Comparison of ENCODE assay signal across 20 cellular contexts in genomic region chr17:81479175-81479574, GRCh38. TPM values are rescaled to one million over a fixed set of nuclear protein-coding genes. Genes with fewer than 3 reads are reported as not detected.
DNase-seq lines count a peak whose midpoint lies in the region; ATAC-seq, FAIRE-seq and TF ChIP-seq lines count a peak whose summit lies in the region.
"Had no signal": no experiment of that assay in that cellular context is flagged by ENCODE, and none has a peak within 500 bp of the region (broad histone marks: within the 10 kb centered on the region; RNA-seq: fewer than 3 reads in every experiment).

No MANE protein-coding gene starts in this region.

- no peak overlapping the region for H3K27ac Mint-ChIP-seq in neural progenitor cell
- H3K27ac Mint-ChIP-seq: CD14-positive monocyte had no signal

- H3K27me3 ChIP-seq in BLaER1 (no peaks in the 10 kb centered on the region), K562 (ENCODE audit: control insufficient read depth in 2 of 2, insufficient read depth in 2 of 2, low read length in 2 of 2) (no peaks in the 10 kb centered on the region), neural progenitor cell (peaks cover 50% of the 10 kb centered on the region), brain microvascular endothelial cell (replicated peaks) (no peaks in the 10 kb centered on the region)

- H4K20me1 ChIP-seq in BLaER1 (no peaks in the 10 kb centered on the region), K562 (replicated peaks; ENCODE audit: control insufficient read depth, insufficient read depth, low read length) (no peaks in the 10 kb centered on the region), neural progenitor cell (ENCODE audit: low read depth) (no peaks in the 10 kb centered on the region)

- peak overlapping the region; percentile 30 for H3K4me3 Mint-ChIP-seq in neural progenitor cell
- H3K4me3 Mint-ChIP-seq: CD14-positive monocyte had no signal

- CTCF ChIA-PET in K562 (lab: Yijun Ruan, JAX; ENCODE audit: low intra/inter-chr PET ratio), result no interaction called here

- TF ChIP-seq CTCF in K562 (IDR thresholded peaks at IDR 0.05 in 2 of 3, conservative IDR thresholded peaks at IDR 0.05 in 1 of 3; ENCODE audit: insufficient read depth in 2 of 3, low read depth in 1 of 3, low read length in 3 of 3) (no peak), neural progenitor cell (IDR thresholded peaks at IDR 0.05) (no peak), brain microvascular endothelial cell (IDR thresholded peaks at IDR 0.05; ENCODE audit: low read depth, low read length, missing control alignments) (no peak)

- POLR2A ChIA-PET in K562 (lab: Yijun Ruan, JAX), result interaction anchor here (0.8 to 1.2 kb wide), 3 partner anchors 23 to 75 kb away, joined by 3 to 4 read pairs (median 4); partner anchors contain the start of gene ACTG1

- H3K4me2 ChIP-seq in BLaER1 (peak overlapping the region; percentile 96), K562 (ENCODE audit: insufficient read depth, low read length) (0 out of 2 replicates have a peak overlapping the region, but pooled peaks have one; percentile 68), neural progenitor cell (no peak overlapping the region)

- BruUV-seq in K562 (replicated peaks; lab: Mats Ljungman, UMichigan), result no TSS peak

- H3K4me1 Mint-ChIP-seq in neural progenitor cell, result peaks cover 58% of the 10 kb centered on the region

- no peaks in the 10 kb centered on the region for H3K9me1 ChIP-seq in K562 (ENCODE audit: control insufficient read depth, insufficient read depth, low read length)

- no peaks in the 10 kb centered on the region; the same call in 2 of the 3 replicates for H3K79me2 ChIP-seq in K562 (ENCODE audit: control insufficient read depth, insufficient read depth, low read length)
- no peaks in the 10 kb centered on the region for H3K79me2 ChIP-seq in neural progenitor cell (ENCODE audit: low read depth)

- no peak for TF ChIP-seq EP300 in K562 (IDR thresholded peaks at IDR 0.05; ENCODE audit: low read length)

- WGBS in K562 (ENCODE audit: insufficient coverage, low coverage, missing lambda C conversion rate), result 67% methylated on average over 9 of the region's 11 CpGs

- H3K27me3 Mint-ChIP-seq in neural progenitor cell (ENCODE audit: insufficient read depth, low read depth), result peaks cover 19% of the 10 kb centered on the region

- FAIRE-seq in K562 (lab: Jason Lieb, UNC), result no peak
- FAIRE-seq: G401.6, GM12892, RCC 7860 had no signal

- in situ Hi-C loops in K562 (cut with MboI) (no loop called here), brain microvascular endothelial cell (cut with HindIII; ENCODE audit: low pct_ligation_motif_present, low sequenced_read_pairs) (no loop called here), ACHN (cut with HindIII; ENCODE audit: low pct_ligation_motif_present, low pct_unique_long_range_greater_than_20kb, low sequenced_read_pairs) (no loop called here)

- no peak for ATAC-seq in K562
- no peak for ATAC-seq in GM18870 (IDR thresholded peaks at IDR 0.05; ENCODE audit: unreplicated experiment)

- TF ChIP-seq POLR2A in K562 (conservative IDR thresholded peaks at IDR 0.05), result no peak

- peak; percentile 84 to 91 for DNase-seq in NCI-H524 (lab: John Stamatoyannopoulos, UW)
- no peak for DNase-seq in K562 (ENCODE audit: extremely low read depth in 1 of 4, low spot score in 3 of 4)
- no peak for DNase-seq in neural progenitor cell (ENCODE audit: low spot score)
- no peak for DNase-seq in DMS79 (lab: John Stamatoyannopoulos, UW)
- no peak for DNase-seq in brain microvascular endothelial cell
- no peak for DNase-seq in ACHN
- DNase-seq: Caco-2, DMS79 treated with DMSO at 0.1 percent for 48 hours, NCI-H1436, NCI-H2081, NCI-H345, NCI-H774, SHP77 had no signal

- H3F3A ChIP-seq in neural progenitor cell (ENCODE audit: low read depth), result peaks cover 12% of the 10 kb centered on the region

- H3K4me1 ChIP-seq in BLaER1 (peaks cover 82% of the 10 kb centered on the region), K562 (replicated peaks in 1 of 2; ENCODE audit: control insufficient read depth in 2 of 2, insufficient read depth in 2 of 2, low read length in 2 of 2) (peaks cover 22 to 69% of the 10 kb centered on the region in 2 experiments), neural progenitor cell (peaks cover 10% of the 10 kb centered on the region)

- intact Hi-C loops in K562 (cut with micrococcal nuclease), result no loop called here

- no peak overlapping the region for H3K4me3 ChIP-seq in BLaER1
- H3K4me3 ChIP-seq in K562, result no peak overlapping the region
- H3K4me3 ChIP-seq in neural progenitor cell, result no peak overlapping the region
- no peak overlapping the region for H3K4me3 ChIP-seq in brain microvascular endothelial cell (ENCODE audit: low read depth, low read length)
- H3K4me3 ChIP-seq: HAP-1 had no signal

- H3K36me3 ChIP-seq in BLaER1 (no peaks in the 10 kb centered on the region), K562 (ENCODE audit: control insufficient read depth, insufficient read depth, low read length) (no peaks in the 10 kb centered on the region), neural progenitor cell (no peaks in the 10 kb centered on the region), brain microvascular endothelial cell (replicated peaks) (no peaks in the 10 kb centered on the region)
- H3K36me3 ChIP-seq: HAP-1 had no signal

- peaks cover 3% of the 10 kb centered on the region for H3K9me3 Mint-ChIP-seq in neural progenitor cell

- no peaks in the 10 kb centered on the region for H3K9me3 ChIP-seq in BLaER1
- H3K9me3 ChIP-seq in K562 (replicated peaks; ENCODE audit: control insufficient read depth, insufficient read depth, low read depth, low read length), result no peaks in the 10 kb centered on the region
- H3K9me3 ChIP-seq in neural progenitor cell (ENCODE audit: low read depth), result no peaks in the 10 kb centered on the region
- H3K9me3 ChIP-seq: Caco-2, HAP-1 had no signal

- H2AFZ ChIP-seq in K562 (ENCODE audit: low read depth, low read length), result 0 out of 2 replicates have a peak overlapping the region, but pooled peaks have one; percentile 72
- H2AFZ ChIP-seq in neural progenitor cell (replicated peaks), result no peak overlapping the region

- H3K36me3 Mint-ChIP-seq in neural progenitor cell, result no peaks in the 10 kb centered on the region
- H3K36me3 Mint-ChIP-seq: CD14-positive monocyte had no signal

- TF ChIP-seq RAD21 in K562 (CRISPR knock-in tag; conservative IDR thresholded peaks at IDR 0.05 in 1 of 2, IDR thresholded peaks at IDR 0.05 in 1 of 2), result no peak

- H3K27ac ChIP-seq in BLaER1 (no peak overlapping the region), K562 (ENCODE audit: extremely low read depth, low read depth, low read length) (no peak overlapping the region), neural progenitor cell (no peak overlapping the region), brain microvascular endothelial cell (no peak overlapping the region)

- H3K9ac ChIP-seq in BLaER1 (no peak overlapping the region), K562 (ENCODE audit: insufficient read depth in 1 of 2, low read depth in 2 of 2, low read length in 2 of 2) (no peak overlapping the region), neural progenitor cell (no peak overlapping the region)

TF ChIP-seq in K562, 482 proteins besides CTCF, POLR2A, EP300 and RAD21 (continues in another document):
- TF ChIP-seq ZNF121 (CRISPR knock-in tag; conservative IDR thresholded peaks at IDR 0.05), result no peak

RNA-seq across cellular contexts. Expression of gene ACTG1, which starts 33.4 kb away (rescaled TPM):
- total RNA-seq in K562 (2011; cell fraction: chromatin; rRNA removed; ENCODE audit: low replicate concordance), result 264 and 482 TPM in 2 replicates
- total RNA-seq in K562 (2011; cell fraction: nucleolus; rRNA removed), result 393 and 500 TPM in 2 replicates
- total RNA-seq in K562 (2011; cell fraction: nucleoplasm; rRNA removed), result 388 and 427 TPM in 2 replicates
- 1,572 and 2,328 TPM in 2 replicates for total RNA-seq in K562 (2014; rRNA removed)
- total RNA-seq in K562 (2014; rRNA removed; fragmentation: Illumina TruSeq; extraction: Trizol), result 512 and 566 TPM in 2 replicates
- total RNA-seq in K562 (2015; rRNA removed; fragmentation: Illumina TruSeq; extraction: Trizol), result 568 and 574 TPM in 2 replicates
- 1,775 and 1,801 TPM in 2 replicates for total RNA-seq in K562 (2021)
- polyA plus RNA-seq in K562 (2011; rRNA removed), result 224 and 602 TPM in 2 replicates
- 901 and 1,415 TPM in 2 replicates for polyA plus RNA-seq in K562 (2011; cell fraction: cytosol; rRNA removed)
- 1,206 and 1,333 TPM in 2 replicates for polyA plus RNA-seq in K562 (2011; cell fraction: nucleus; rRNA removed)
- polyA plus RNA-seq in K562 (2012), result 1,311 and 3,206 TPM in 2 replicates
- 990 and 2,987 TPM in 2 replicates for polyA plus RNA-seq in K562 (2014; fragmentation: Illumina TruSeq; extraction: Trizol)
- 100 to 1,000 TPM; 259 to 386 TPM for polyA plus RNA-seq in K562 (2014; fragmentation: Nextera tagmentation; extraction: Ambion mirVana)
- 831 and 1,109 TPM in 2 replicates for polyA plus RNA-seq in K562 (2014; rRNA removed)
- 205 and 410 TPM in 2 replicates for polyA minus RNA-seq in K562 (2011; rRNA and poly(A)+ RNA removed)
- 580 and 1,178 TPM in 2 replicates for polyA minus RNA-seq in K562 (2011; cell fraction: cytosol; rRNA and poly(A)+ RNA removed)
- 230 and 388 TPM in 2 replicates for polyA minus RNA-seq in K562 (2011; cell fraction: nucleus; rRNA and poly(A)+ RNA removed)
- 1,228 and 2,405 TPM in 2 replicates for total RNA-seq in neural progenitor cell (ENCODE audit: low replicate concordance)

RNA-seq across cellular contexts. Expression of gene FSCN2, which starts 49.0 kb away (rescaled TPM):
- 0.23 TPM in 1 of 2 replicates, not detected in the other for total RNA-seq in K562 (2011; cell fraction: chromatin; rRNA removed; ENCODE audit: low replicate concordance)
- 0.26 and 0.33 TPM in 2 replicates for total RNA-seq in K562 (2011; cell fraction: nucleolus; rRNA removed)
- total RNA-seq in K562 (2011; cell fraction: nucleoplasm; rRNA removed), result 0.37 TPM in 1 of 2 replicates, not detected in the other
- total RNA-seq in K562 (2014; rRNA removed) (not detected in 2 replicates), K562 (2014; rRNA removed; fragmentation: Illumina TruSeq; extraction: Trizol) (not detected in 2 replicates), K562 (2015; rRNA removed; fragmentation: Illumina TruSeq; extraction: Trizol) (not detected in 2 replicates), K562 (2021) (not detected in 2 replicates), neural progenitor cell (ENCODE audit: low replicate concordance) (0.28 TPM in 1 of 2 replicates, not detected in the other)
- polyA plus RNA-seq in K562 (2011; rRNA removed) (not detected in 2 replicates), K562 (2014; fragmentation: Illumina TruSeq; extraction: Trizol) (not detected in 2 replicates), K562 (2014; fragmentation: Nextera tagmentation; extraction: Ambion mirVana) (not detected), K562 (2014; rRNA removed) (0.08 TPM in 1 of 2 replicates, not detected in the other)
- polyA plus RNA-seq in K562 (2011; cell fraction: cytosol; rRNA removed), result not detected in 2 replicates
- 0.14 TPM in 1 of 2 replicates, not detected in the other for polyA plus RNA-seq in K562 (2011; cell fraction: nucleus; rRNA removed)
- 0.25 and 0.30 TPM in 2 replicates for polyA plus RNA-seq in K562 (2012)
- polyA minus RNA-seq in K562 (2011; rRNA and poly(A)+ RNA removed), result not detected in 2 replicates
- polyA minus RNA-seq in K562 (2011; cell fraction: cytosol; rRNA and poly(A)+ RNA removed), result not detected in 2 replicates
- 0.13 TPM in 1 of 2 replicates, not detected in the other for polyA minus RNA-seq in K562 (2011; cell fraction: nucleus; rRNA and poly(A)+ RNA removed)
- polyA plus RNA-seq: CD14-positive monocyte had no signal

Comparison
In these comparisons a context has a peak if more than half of its experiments do, and no peak if none do; other contexts are left out.
1. DNase-seq: peak in NCI-H524 (2 of 2); none in K562 (0 of 4), neural progenitor cell (single experiment), DMS79 (single experiment), brain microvascular endothelial cell (single experiment) and ACHN (single experiment).